In the genomic region with DNA sequence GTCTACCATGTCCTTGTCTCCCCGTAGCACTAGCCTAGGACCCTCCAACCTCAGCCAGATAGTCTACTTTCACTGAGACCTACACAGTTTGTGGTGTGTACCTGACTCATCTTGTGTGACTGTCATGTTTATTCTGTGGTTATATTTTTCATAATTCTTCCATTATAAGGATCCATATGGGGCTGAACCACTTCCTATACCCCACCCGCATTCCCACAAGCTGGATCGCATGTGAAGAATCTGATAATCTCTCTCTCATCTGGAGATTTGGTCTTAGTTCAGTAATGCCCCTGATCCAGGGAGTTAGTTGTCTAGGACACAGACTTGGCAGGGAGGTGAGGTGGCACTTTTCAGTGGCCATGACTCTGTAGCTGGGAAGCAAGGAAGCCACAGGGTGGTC, we compare ENCODE assay signal across 15 cellular contexts. TPM values are rescaled to one million over a fixed set of nuclear protein-coding genes. Genes with fewer than 3 reads are reported as not detected.
DNase-seq lines count a peak whose midpoint lies in the region; ATAC-seq, FAIRE-seq and TF ChIP-seq lines count a peak whose summit lies in the region.
"Had no signal": no experiment of that assay in that cellular context is flagged by ENCODE, and none has a peak within 500 bp of the region (broad histone marks: within the 10 kb centered on the region; RNA-seq: fewer than 3 reads in every experiment).

No MANE protein-coding gene starts in this region.

- H3K27me3 ChIP-seq in WERI-Rb-1 (ENCODE audit: insufficient read depth, low read depth, severe bottlenecking) = no peaks in the 10 kb centered on the region
- no peaks in the 10 kb centered on the region for H3K27me3 ChIP-seq in keratinocyte (ENCODE audit: control insufficient read depth, extremely low read depth, insufficient read depth, low read length)
- H3K27me3 ChIP-seq in gastroesophageal sphincter = peaks cover 8% of the 10 kb centered on the region
- H3K27me3 ChIP-seq: ascending aorta, left lung had no signal

- TF ChIP-seq CTCF in A549 (IDR thresholded peaks at IDR 0.05) (no peak), HFFc6 (IDR thresholded peaks at IDR 0.05) (no peak), WERI-Rb-1 (IDR thresholded peaks at IDR 0.05; ENCODE audit: low read depth, low read length) (no peak), keratinocyte (optimal IDR thresholded peaks at IDR 0.05 in 1 of 3, IDR thresholded peaks at IDR 0.05 in 1 of 3, conservative IDR thresholded peaks at IDR 0.05 in 1 of 3; ENCODE audit: extremely low read depth in 1 of 3, insufficient read depth in 2 of 3, low read length in 3 of 3) (no peak), gastroesophageal sphincter (IDR thresholded peaks at IDR 0.05) (no peak)

- TF ChIP-seq RAD21 in A549 (conservative IDR thresholded peaks at IDR 0.05 in 1 of 2, IDR thresholded peaks at IDR 0.05 in 1 of 2) = no peak

- H3K4me2 ChIP-seq in A549 (no peak overlapping the region), keratinocyte (ENCODE audit: control insufficient read depth, extremely low read depth, insufficient read depth, low read depth, low read length) (peak overlapping the region; percentile 38)

- H3K4me1 ChIP-seq in A549 (peaks cover 54% of the 10 kb centered on the region), keratinocyte (ENCODE audit: control insufficient read depth, extremely low read depth, insufficient read depth, low read length) (peaks cover 42% of the 10 kb centered on the region), gastroesophageal sphincter (peaks cover 0 to 36% (median 0%) of the 10 kb centered on the region in 3 donors)
- H3K4me1 ChIP-seq: ascending aorta had no signal

- H3K36me3 ChIP-seq in WERI-Rb-1 (no peaks in the 10 kb centered on the region), keratinocyte (ENCODE audit: control insufficient read depth in 2 of 2, extremely low read depth in 1 of 2, insufficient read depth in 2 of 2, low read length in 2 of 2) (no peaks in the 10 kb centered on the region), gastroesophageal sphincter (no peaks in the 10 kb centered on the region)
- H3K36me3 ChIP-seq: ascending aorta, esophagus muscularis mucosa, left lung had no signal

- TF ChIP-seq EP300 in A549 (IDR thresholded peaks at IDR 0.05) (no peak), gastroesophageal sphincter (IDR thresholded peaks at IDR 0.05) (no peak)

- WGBS in A549 (ENCODE audit: missing lambda C conversion rate) = 63% methylated on average over 3 of the region's 3 CpGs
- WGBS in gastroesophageal sphincter (ENCODE audit: low coverage in 1 of 2), 2 donors = 90 to 93% methylated on average over 1 to 3 of the region's 3 CpGs

- no peaks in the 10 kb centered on the region; the same call in 1 of the 2 replicates for H3K9me3 Mint-ChIP-seq in HFFc6

- no peaks in the 10 kb centered on the region for H4K20me1 ChIP-seq in keratinocyte (ENCODE audit: control insufficient read depth, extremely low read depth, insufficient read depth, low read length)

- peaks cover 92% of the 10 kb centered on the region for H3K4me1 Mint-ChIP-seq in HFFc6 (ENCODE audit: low read depth)

- H3K4me3 Mint-ChIP-seq in HFFc6 = peak overlapping the region; percentile 49; the same call in 1 of the 2 replicates

- H3K27ac ChIP-seq in A549 (peak overlapping the region; percentile 15 to 77; a peak in 4 of 6 replicates), WERI-Rb-1 (no peak overlapping the region), keratinocyte (ENCODE audit: control insufficient read depth, insufficient read depth, low read length) (peak overlapping the region; percentile 16), gastroesophageal sphincter (no peak overlapping the region)
- H3K27ac ChIP-seq: ascending aorta, esophagus muscularis mucosa had no signal

- no peak overlapping the region for H3K9ac ChIP-seq in keratinocyte (ENCODE audit: control insufficient read depth, extremely low read depth, insufficient read depth, low read length)

- H3K9me3 ChIP-seq in A549 (no peaks in the 10 kb centered on the region), WERI-Rb-1 (ENCODE audit: severe bottlenecking) (no peaks in the 10 kb centered on the region), keratinocyte (ENCODE audit: control insufficient read depth, low read depth, low read length) (no peaks in the 10 kb centered on the region), gastroesophageal sphincter (no peaks in the 10 kb centered on the region)
- H3K9me3 ChIP-seq: ascending aorta, esophagus muscularis mucosa, left lung had no signal

- peak overlapping the region; percentile 85 for H3K27ac Mint-ChIP-seq in HFFc6

- no peak for DNase-seq in A549 (ENCODE audit: low read depth in 1 of 2, low spot score in 1 of 2)
- peak; percentile 19 for DNase-seq in HFFc6
- DNase-seq in WERI-Rb-1 = peak; percentile 45
- peak; percentile 75 for DNase-seq in keratinocyte (ENCODE audit: low read depth, low spot score)
- DNase-seq in RKO (ENCODE audit: low spot score) = no peak
- DNase-seq: ACHN; activated effector memory CD4-positive, alpha-beta T cell treated with anti-CD3 and anti-CD28 coated beads, Interleukin-2, amount 50 U/mL, for 16 hours; dermis blood vessel endothelial cell; left lung; NCI-H1105 had no signal

- no peak overlapping the region for H3K4me3 ChIP-seq in A549
- H3K4me3 ChIP-seq in WERI-Rb-1 (ENCODE audit: low read depth, low read length) = no peak overlapping the region
- no peak overlapping the region for H3K4me3 ChIP-seq in keratinocyte (ENCODE audit: control insufficient read depth in 2 of 3, extremely low read depth in 1 of 3, insufficient read depth in 2 of 3, low read depth in 1 of 3, low read length in 3 of 3)
- no peak overlapping the region for H3K4me3 ChIP-seq in gastroesophageal sphincter
- H3K4me3 ChIP-seq: ascending aorta, esophagus muscularis mucosa, left lung had no signal

- H3K9me1 ChIP-seq in keratinocyte (ENCODE audit: control insufficient read depth, extremely low read depth, insufficient read depth, low read length) = no peaks in the 10 kb centered on the region

- H2AFZ ChIP-seq in keratinocyte (ENCODE audit: control insufficient read depth, low read length) = peak overlapping the region; percentile 28

- dilution Hi-C loops in keratinocyte (cut with MboI; ENCODE audit: extremely low pct_ligation_motif_present, low sequenced_read_pairs) = no loop called here

- ATAC-seq in A549 (no peak), GM21360 (IDR thresholded peaks at IDR 0.05; ENCODE audit: unreplicated experiment) (no peak), gastroesophageal sphincter (no peak), GM19455 (IDR thresholded peaks at IDR 0.05; ENCODE audit: unreplicated experiment) (no peak)
- ATAC-seq: left lung had no signal

- CTCF ChIA-PET in A549 (lab: Yijun Ruan, JAX) = interaction anchor here (0.6 to 1.5 kb wide), 6 partner anchors 12 to 396 kb away, joined by 3 to 12 read pairs (median 4); no protein-coding TSS in a partner anchor

- no peak for TF ChIP-seq POLR2A in A549 (IDR thresholded peaks at IDR 0.05; ENCODE audit: low read length)
- no peak for TF ChIP-seq POLR2A in gastroesophageal sphincter (IDR thresholded peaks at IDR 0.05)

- FAIRE-seq in A549 (lab: Jason Lieb, UNC) = no peak
- FAIRE-seq in keratinocyte (lab: Jason Lieb, UNC) = no peak

- H3K27me3 Mint-ChIP-seq in HFFc6 (ENCODE audit: insufficient read depth) = peaks cover 1% of the 10 kb centered on the region; the same call in 1 of the 2 replicates

- H3K36me3 Mint-ChIP-seq in HFFc6 (ENCODE audit: low read depth) = no peaks in the 10 kb centered on the region; the same call in 1 of the 2 replicates

- POLR2A ChIA-PET in A549 (lab: Yijun Ruan, JAX) = no interaction called here

- H3K79me2 ChIP-seq in keratinocyte (ENCODE audit: control insufficient read depth, insufficient read depth, low read length) = peaks cover 2% of the 10 kb centered on the region

TF ChIP-seq in A549, 52 proteins besides CTCF, POLR2A, EP300 and RAD21:
- no peak for TF ChIP-seq JUN (IDR thresholded peaks at IDR 0.05)
- TF ChIP-seq, protein P1, sequence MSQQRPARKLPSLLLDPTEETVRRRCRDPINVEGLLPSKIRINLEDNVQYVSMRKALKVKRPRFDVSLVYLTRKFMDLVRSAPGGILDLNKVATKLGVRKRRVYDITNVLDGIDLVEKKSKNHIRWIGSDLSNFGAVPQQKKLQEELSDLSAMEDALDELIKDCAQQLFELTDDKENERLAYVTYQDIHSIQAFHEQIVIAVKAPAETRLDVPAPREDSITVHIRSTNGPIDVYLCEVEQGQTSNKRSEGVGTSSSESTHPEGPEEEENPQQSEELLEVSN (IDR thresholded peaks at IDR 0.05; ENCODE audit: borderline replicate concordance, low read depth) = no peak
- no peak for TF ChIP-seq EHF (CRISPR knock-in tag; IDR thresholded peaks at IDR 0.05)
- TF ChIP-seq ZFP36 (IDR thresholded peaks at IDR 0.05; ENCODE audit: borderline replicate concordance, partially characterized antibody) = no peak
- TF ChIP-seq HOXA7 (CRISPR knock-in tag; IDR thresholded peaks at IDR 0.05) = no peak

RNA-seq across cellular contexts. Expression of gene BASP1, which starts 30.0 kb away (rescaled TPM):
- 369 and 454 TPM in 2 replicates for polyA plus RNA-seq in A549 (2011; rRNA removed)
- 308 and 386 TPM in 2 replicates for polyA plus RNA-seq in A549 (2012; cell fraction: cytosol; rRNA removed)
- polyA plus RNA-seq in A549 (2012; cell fraction: nucleus; rRNA removed) = 121 and 135 TPM in 2 replicates
- 381 to 414 TPM (median 391 TPM) in 3 replicates for polyA plus RNA-seq in A549 (2017; fragmentation: RNase III; extraction: RNeasy Plus Mini Kit Qiagen cat#74134 plus additional on column Dnase treatment)
- polyA minus RNA-seq in A549 (2011; rRNA and poly(A)+ RNA removed) = 48.8 and 53.9 TPM in 2 replicates
- 100 to 1,000 TPM; 101 to 158 (median 151) TPM for total RNA-seq in HFFc6 (2021; fragmentation: NEBNext Ultra II Directional; extraction: Animal tissue kit (Norgen Biotek cat#: 25700))
- 112 to 155 TPM (median 127 TPM) in 3 replicates for polyA plus RNA-seq in keratinocyte
- 7.3 TPM for polyA plus RNA-seq in keratinocyte (2011; ENCODE audit: low read depth)
- polyA plus RNA-seq in keratinocyte (2011; cell fraction: cytosol; rRNA removed) = 162 and 198 TPM in 2 replicates
- 97.7 and 103 TPM in 2 replicates for polyA plus RNA-seq in keratinocyte (2011; cell fraction: nucleus; rRNA removed)
- polyA plus RNA-seq in keratinocyte (2012; ENCODE audit: low replicate concordance) = 62.0 and 137 TPM in 2 replicates
- polyA minus RNA-seq in keratinocyte = 12.0 to 36.1 TPM (median 24.9 TPM) in 3 replicates
- polyA minus RNA-seq in keratinocyte (2011; cell fraction: cytosol; rRNA and poly(A)+ RNA removed) = 76.9 TPM
- polyA minus RNA-seq in keratinocyte (2011; cell fraction: nucleus; rRNA and poly(A)+ RNA removed) = 19.1 and 25.1 TPM in 2 replicates
- total RNA-seq in gastroesophageal sphincter = 10 to 100 TPM in 1 of 4 donors, 1 to 10 TPM in 2, under 1 TPM in 1; 0.31 to 12.9 (median 5.5) TPM

Comparison
In these comparisons a context has a peak if more than half of its experiments do, and no peak if none do; other contexts are left out.
1. DNase-seq: peak in HFFc6 (single experiment), WERI-Rb-1 (single experiment) and keratinocyte (single experiment); none in A549 (0 of 2) and RKO (single experiment).
2. H3K27ac ChIP-seq: peak in A549 (2 of 2) and keratinocyte (single experiment); none in WERI-Rb-1 (single experiment) and gastroesophageal sphincter (0 of 4).
3. RNA of gene BASP1, which starts 30.0 kb away (total RNA-seq): 101 to 158 TPM in HFFc6; 0.31 to 12.9 TPM in gastroesophageal sphincter; every median in the first group is over 4 times any median in the second.